Comparison of ENCODE assay signal across 16 cellular contexts in genomic region chr17:59426031-59426430, GRCh38.
DNase-seq lines count a peak whose midpoint lies in the region; ATAC-seq, FAIRE-seq and TF ChIP-seq lines count a peak whose summit lies in the region.
"Had no signal": no experiment of that assay in that cellular context is flagged by ENCODE, and none has a peak within 500 bp of the region (broad histone marks: within the 10 kb centered on the region; RNA-seq: fewer than 3 reads in every experiment).

No MANE protein-coding gene starts in this region.

- POLR2A ChIA-PET in SK-N-SH (lab: Yijun Ruan, JAX), result interaction anchor here (0.8 to 1.2 kb wide), 3 partner anchors 8 to 38 kb away, joined by 3 read pairs; no protein-coding TSS in a partner anchor
- POLR2A ChIA-PET in endothelial cell of umbilical vein (lab: Charles Lee), result interaction anchor here (1.6 kb wide), 1 partner anchor 11 kb away, joined by 4 read pairs; no protein-coding TSS in a partner anchor

- H2AFZ ChIP-seq in SK-N-SH (ENCODE audit: low read depth), result peak overlapping the region; percentile 75
- H2AFZ ChIP-seq in endothelial cell of umbilical vein (ENCODE audit: low read depth, low read length), result no peak overlapping the region

- no peaks in the 10 kb centered on the region for H3K79me2 ChIP-seq in SK-N-SH (ENCODE audit: insufficient read depth)
- H3K79me2 ChIP-seq in endothelial cell of umbilical vein (ENCODE audit: control insufficient read depth, insufficient read depth, low read length), result no peaks in the 10 kb centered on the region

- TF ChIP-seq CTCF in SK-N-SH (IDR thresholded peaks at IDR 0.05), result no peak
- no peak for TF ChIP-seq CTCF in endothelial cell of umbilical vein (IDR thresholded peaks at IDR 0.05; ENCODE audit: extremely low read depth in 1 of 2, insufficient read depth in 1 of 2, low read depth in 1 of 2, low read length in 2 of 2)
- TF ChIP-seq CTCF in nephron progenitor cell (IDR thresholded peaks at IDR 0.05), result no peak
- TF ChIP-seq CTCF in tibial artery (IDR thresholded peaks at IDR 0.05), result no peak

- TF ChIP-seq POLR2A in endothelial cell of umbilical vein (IDR thresholded peaks at IDR 0.05; ENCODE audit: low read depth, low read length), result no peak

- TF ChIP-seq EP300 in SK-N-SH (IDR thresholded peaks at IDR 0.05; ENCODE audit: borderline replicate concordance in 1 of 2, low read depth in 1 of 2, low read length in 1 of 2), result no peak

- TF ChIP-seq RAD21 in SK-N-SH (IDR thresholded peaks at IDR 0.05; ENCODE audit: low read length), result no peak

- H3K36me3 ChIP-seq in SK-N-SH (replicated peaks in 1 of 2; ENCODE audit: control insufficient read depth in 1 of 2, insufficient read depth in 2 of 2, low read length in 1 of 2) (no peaks in the 10 kb centered on the region), endothelial cell of umbilical vein (ENCODE audit: control insufficient read depth in 2 of 2, extremely low read depth in 1 of 2, insufficient read depth in 2 of 2, low read length in 2 of 2) (no peaks in the 10 kb centered on the region), tibial artery (no peaks in the 10 kb centered on the region)

- H3K27ac ChIP-seq in SK-N-SH (ENCODE audit: low read depth in 2 of 2, low read length in 1 of 2) (peak overlapping the region; percentile 82 to 90), endothelial cell of umbilical vein (ENCODE audit: insufficient read depth, low read depth, low read length) (peak overlapping the region; percentile 91), tibial artery (peak overlapping the region; percentile 80 to 91)
- H3K27ac ChIP-seq: foreskin keratinocyte had no signal

- H3F3A ChIP-seq in SK-N-SH (replicated peaks; ENCODE audit: insufficient read depth), result peaks cover 17% of the 10 kb centered on the region

- 97% methylated on average over 9 of the region's 9 CpGs for WGBS in SK-N-SH (ENCODE audit: low lambda C conversion rate)

- BruUV-seq in endothelial cell of umbilical vein (replicated peaks; lab: Mats Ljungman, UMichigan), result no TSS peak

- no peaks in the 10 kb centered on the region for H3K9me1 ChIP-seq in endothelial cell of umbilical vein (replicated peaks; ENCODE audit: control insufficient read depth, extremely low read depth, insufficient read depth, low read length)

- dilution Hi-C loops in endothelial cell of umbilical vein (cut with MboI; ENCODE audit: extremely low pct_ligation_motif_present, low sequenced_read_pairs), result loop anchor here (25.0 kb wide), 1 partner anchor 89 kb away; the partner anchor contains the start of gene YPEL2

- ATAC-seq in GM21717 (IDR thresholded peaks at IDR 0.05; ENCODE audit: unreplicated experiment) (no peak), HG03521 (IDR thresholded peaks at IDR 0.05; ENCODE audit: unreplicated experiment) (no peak)
- ATAC-seq: foreskin keratinocyte had no signal

- H3K4me3 ChIP-seq in SK-N-SH (ENCODE audit: low read depth in 2 of 2, low read length in 1 of 2), result no peak overlapping the region
- H3K4me3 ChIP-seq in endothelial cell of umbilical vein (replicated peaks in 1 of 3; ENCODE audit: insufficient read depth in 1 of 3, low read depth in 1 of 3, low read length in 3 of 3), result no peak overlapping the region
- peak overlapping the region in 1 of 2 donors; percentile 16 for H3K4me3 ChIP-seq in tibial artery

- H3K27me3 Mint-ChIP-seq in nephron progenitor cell (ENCODE audit: low read depth, poor library complexity), result no peaks in the 10 kb centered on the region

- peaks cover 13 to 49% of the 10 kb centered on the region in 2 experiments for H3K4me1 ChIP-seq in SK-N-SH (ENCODE audit: control insufficient read depth in 1 of 2, insufficient read depth in 2 of 2, low read depth in 1 of 2, low read length in 1 of 2)
- peaks cover 66% of the 10 kb centered on the region for H3K4me1 ChIP-seq in endothelial cell of umbilical vein (ENCODE audit: control insufficient read depth, extremely low read depth, insufficient read depth, low read length)
- H3K4me1 ChIP-seq in tibial artery, result peaks cover 9 to 84% (median 67%) of the 10 kb centered on the region in 4 donors
- H3K4me1 ChIP-seq: foreskin keratinocyte had no signal

- intact Hi-C loops in endothelial cell of umbilical vein (cut with micrococcal nuclease), result loop anchor here (5.0 kb wide), 1 partner anchor 909 kb away; no protein-coding TSS in a partner anchor
- intact Hi-C loops in tibial artery (cut with DNase I; ENCODE audit: low total_unique reads), result no loop called here

- no peaks in the 10 kb centered on the region for H3K36me3 Mint-ChIP-seq in nephron progenitor cell (ENCODE audit: low read depth)
- H3K36me3 Mint-ChIP-seq: CD4-positive, alpha-beta memory T cell had no signal

- H3K9ac ChIP-seq in SK-N-SH (no peak overlapping the region), endothelial cell of umbilical vein (replicated peaks; ENCODE audit: extremely low read depth, insufficient read depth, low read length) (peak overlapping the region; percentile 4)

- DNase-seq in SK-N-SH, result no peak
- DNase-seq in endothelial cell of umbilical vein (ENCODE audit: low read depth, low spot score), result peak; percentile 21
- DNase-seq in nephron progenitor cell, result no peak
- DNase-seq in tibial artery, result no peak
- DNase-seq in KG1 (lab: John Stamatoyannopoulos, UW), result no peak
- DNase-seq in MV-4-11 (lab: John Stamatoyannopoulos, UW), result no peak
- DNase-seq: activated CD8-positive, alpha-beta memory T cell treated with anti-CD3 and anti-CD28 coated beads for 24 hours; activated naive CD4-positive, alpha-beta T cell treated with Interleukin-2 at 50 U/mL for 16 hours; CD4-positive, alpha-beta memory T cell; foreskin keratinocyte; NCI-H1092; NCI-H510A; stimulated activated CD8-positive, alpha-beta memory T cell treated with anti-CD3 and anti-CD28 coated beads, Interleukin-4, amount 100 ng/mL, for 48 hours had no signal

- H3K27me3 ChIP-seq in SK-N-SH (ENCODE audit: insufficient read depth) (no peaks in the 10 kb centered on the region), endothelial cell of umbilical vein (ENCODE audit: control insufficient read depth in 2 of 2, insufficient read depth in 2 of 2, low read length in 2 of 2) (no peaks in the 10 kb centered on the region), tibial artery (no peaks in the 10 kb centered on the region)
- H3K27me3 ChIP-seq: foreskin keratinocyte had no signal

- no peaks in the 10 kb centered on the region for H3K9me2 ChIP-seq in SK-N-SH

- no peak for FAIRE-seq in endothelial cell of umbilical vein (lab: Jason Lieb, UNC)
- FAIRE-seq: G401.6 had no signal

- no peaks in the 10 kb centered on the region for H3K9me3 ChIP-seq in SK-N-SH
- no peaks in the 10 kb centered on the region for H3K9me3 ChIP-seq in endothelial cell of umbilical vein (replicated peaks; ENCODE audit: control insufficient read depth, insufficient read depth, low read length)
- no peaks in the 10 kb centered on the region for H3K9me3 ChIP-seq in tibial artery

- peaks cover 64% of the 10 kb centered on the region for H3K4me1 Mint-ChIP-seq in nephron progenitor cell

- CTCF ChIA-PET in SK-N-SH (lab: Yijun Ruan, JAX), result interaction anchor here (1.1 to 27.0 kb wide), 11 partner anchors 10 to 149 kb away, joined by 3 to 569 read pairs (median 10); partner anchors contain the start of gene YPEL2
- CTCF ChIA-PET in endothelial cell of umbilical vein (lab: Charles Lee), result interaction anchor here (2.0 to 6.7 kb wide), 4 partner anchors 12 to 115 kb away, joined by 6 to 96 read pairs (median 18); no protein-coding TSS in a partner anchor

- peak overlapping the region; percentile 16 for H3K4me3 Mint-ChIP-seq in nephron progenitor cell

- H3K9me3 Mint-ChIP-seq in nephron progenitor cell, result peaks cover 2% of the 10 kb centered on the region
- H3K9me3 Mint-ChIP-seq: CD4-positive, alpha-beta memory T cell had no signal

- H4K20me1 ChIP-seq in SK-N-SH (ENCODE audit: insufficient read depth) (no peaks in the 10 kb centered on the region), endothelial cell of umbilical vein (replicated peaks; ENCODE audit: control insufficient read depth, extremely low read depth, insufficient read depth, low read length) (no peaks in the 10 kb centered on the region)

- H3K27ac Mint-ChIP-seq in nephron progenitor cell, result peak overlapping the region; percentile 97
- H3K27ac Mint-ChIP-seq: CD4-positive, alpha-beta memory T cell had no signal

- peak overlapping the region; percentile 26; the same call in 1 of the 2 replicates for H3K4me2 ChIP-seq in SK-N-SH
- no peak overlapping the region for H3K4me2 ChIP-seq in endothelial cell of umbilical vein (ENCODE audit: insufficient read depth, low read length)

TF ChIP-seq in SK-N-SH, 30 proteins besides CTCF, POLR2A, EP300 and RAD21:
- no peak for TF ChIP-seq RCOR1 (IDR thresholded peaks at IDR 0.05; ENCODE audit: low read length)
- TF ChIP-seq MXI1 (IDR thresholded peaks at IDR 0.05; ENCODE audit: low read depth, low read length), result no peak
- no peak for TF ChIP-seq RFX5 (IDR thresholded peaks at IDR 0.05; ENCODE audit: low read length)
- TF ChIP-seq FOSL2 (IDR thresholded peaks at IDR 0.05; ENCODE audit: borderline replicate concordance, low read depth), result no peak
- TF ChIP-seq ELF1 (IDR thresholded peaks at IDR 0.05), result no peak

TF ChIP-seq in endothelial cell of umbilical vein, 7 proteins besides CTCF, POLR2A, EP300 and RAD21:
- TF ChIP-seq EZH2 (IDR thresholded peaks at IDR 0.05; ENCODE audit: borderline replicate concordance, low read depth, low read length, severe bottlenecking) (no peak), POLR2AphosphoS5 (IDR thresholded peaks at IDR 0.05; ENCODE audit: insufficient read depth, low read depth, low read length) (no peak), MAX (IDR thresholded peaks at IDR 0.05; ENCODE audit: insufficient read depth, insufficient read length) (no peak), MYC (IDR thresholded peaks at IDR 0.05; ENCODE audit: low read depth, low read length) (no peak), JUN (IDR thresholded peaks at IDR 0.05; ENCODE audit: borderline replicate concordance, insufficient read depth, insufficient read length, low read depth) (no peak), FOS (IDR thresholded peaks at IDR 0.05; ENCODE audit: borderline replicate concordance, insufficient read depth, low read length) (no peak), GATA2 (IDR thresholded peaks at IDR 0.05; ENCODE audit: insufficient read depth, insufficient read length, low read depth, low read length) (no peak)
